Comparison of ENCODE assay signal across 29 cellular contexts in the genomic region with DNA sequence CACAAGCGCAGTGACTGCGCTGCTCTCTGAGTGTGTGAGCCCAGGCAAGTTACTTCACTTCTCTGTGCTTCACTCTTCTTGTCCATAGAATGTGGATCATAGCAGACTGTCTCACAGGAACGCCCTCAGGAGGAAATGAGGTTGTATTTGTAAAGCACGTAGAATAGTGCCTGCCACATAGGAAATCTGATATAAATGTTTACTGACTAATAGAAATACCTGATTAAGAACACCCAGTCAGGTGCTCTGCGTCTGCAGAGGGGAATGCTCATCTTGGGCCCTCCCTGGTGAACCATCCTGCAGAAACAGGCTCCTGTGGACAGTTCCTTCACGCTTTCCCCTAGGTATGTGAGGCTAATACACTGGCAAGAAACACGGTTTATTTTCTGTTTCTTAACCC.
"Had no signal": no experiment of that assay in that cellular context is flagged by ENCODE, and none has a peak within 500 bp of the region (broad histone marks: within the 10 kb centered on the region; RNA-seq: fewer than 3 reads in every experiment).

No MANE protein-coding gene starts in this region.

- H3K4me3 ChIP-seq: ascending aorta, coronary artery, gastroesophageal sphincter, hepatocyte, ovary, right lobe of liver, upper lobe of left lung had no signal

- H3K9me3 Mint-ChIP-seq: activated CD4-positive, alpha-beta memory T cell treated with anti-CD3 and anti-CD28 coated beads, Interleukin-2, amount 10 ng/mL, durations not matched to agents 7 days and 5 days; activated CD4-positive, alpha-beta T cell treated with anti-CD3 and anti-CD28 coated beads, Interleukin-2, amount 10 ng/mL, durations not matched to agents 7 days and 5 days; activated naive CD4-positive, alpha-beta T cell treated with anti-CD3 and anti-CD28 coated beads, Interleukin-2, amount 10 ng/mL, durations not matched to agents 7 days and 5 days; activated naive CD8-positive, alpha-beta T cell treated with anti-CD3 and anti-CD28 coated beads, Interleukin-2, amount 10 ng/mL, durations not matched to agents 7 days and 5 days; activated T-cell treated with anti-CD3 and anti-CD28 coated beads, Interleukin-2, amount 50 U/mL, for 24 hours; effector memory CD8-positive, alpha-beta T cell; mesothelial cell of epicardium; naive B cell; nephron progenitor cell; stimulated activated naive CD8-positive, alpha-beta T cell treated with anti-CD3 and anti-CD28 coated beads, Interleukin-15, Interleukin-2, amounts not matched to agents 100 ng/mL and 50 ng/mL, for 24 hours; T-helper 2 cell treated with Interferon-gamma antibody and Interleukin-4, amounts not matched to agents 5 μg/mL and 100 μg/mL, for 36 hours had no signal

- H3K27ac Mint-ChIP-seq: activated CD4-positive, alpha-beta memory T cell treated with anti-CD3 and anti-CD28 coated beads, Interleukin-2, amount 10 ng/mL, durations not matched to agents 7 days and 5 days; activated CD4-positive, alpha-beta T cell treated with anti-CD3 and anti-CD28 coated beads, Interleukin-2, amount 10 ng/mL, durations not matched to agents 7 days and 5 days; activated naive CD4-positive, alpha-beta T cell treated with anti-CD3 and anti-CD28 coated beads, Interleukin-2, amount 10 ng/mL, durations not matched to agents 7 days and 5 days; activated naive CD8-positive, alpha-beta T cell treated with anti-CD3 and anti-CD28 coated beads, Interleukin-2, amount 10 ng/mL, durations not matched to agents 7 days and 5 days; activated T-cell treated with anti-CD3 and anti-CD28 coated beads, Interleukin-2, amount 50 U/mL, for 24 hours; effector memory CD8-positive, alpha-beta T cell; mesothelial cell of epicardium; nephron progenitor cell; progenitor cell of endocrine pancreas; stimulated activated naive CD8-positive, alpha-beta T cell treated with anti-CD3 and anti-CD28 coated beads, Interleukin-15, Interleukin-2, amounts not matched to agents 100 ng/mL and 50 ng/mL, for 24 hours; T-helper 2 cell treated with Interferon-gamma antibody and Interleukin-4, amounts not matched to agents 5 μg/mL and 100 μg/mL, for 36 hours had no signal

- DNase-seq: activated CD4-positive, alpha-beta memory T cell treated with anti-CD3 and anti-CD28 coated beads, Interleukin-2, amount 10 ng/mL, durations not matched to agents 7 days and 5 days; activated CD4-positive, alpha-beta T cell treated with anti-CD3 and anti-CD28 coated beads, Interleukin-2, amount 10 ng/mL, durations not matched to agents 7 days and 5 days; activated CD4-positive, CD25-positive, alpha-beta regulatory T cell treated with anti-CD3 and anti-CD28 coated beads, Interleukin-2, amount 50 U/mL, for 72 hours; activated CD8-positive, alpha-beta memory T cell treated with anti-CD3 and anti-CD28 coated beads, Interleukin-2, amount 50 U/mL, for 48 hours; activated gamma-delta T cell; activated naive CD4-positive, alpha-beta T cell treated with anti-CD3 and anti-CD28 coated beads, Interleukin-2, amount 10 ng/mL, durations not matched to agents 7 days and 5 days; activated naive CD8-positive, alpha-beta T cell treated with anti-CD3 and anti-CD28 coated beads, Interleukin-2, amount 10 ng/mL, durations not matched to agents 7 days and 5 days; activated T-cell treated with anti-CD3 and anti-CD28 coated beads, Interleukin-2, amount 50 U/mL, for 24 hours; effector memory CD8-positive, alpha-beta T cell; islet precursor cell; left cardiac atrium; mammary epithelial cell; naive B cell; nephron progenitor cell; ovary; right lobe of liver; stimulated activated CD4-positive, alpha-beta T cell treated with anti-CD3 and anti-CD28 coated beads, Interleukin-12 subunit alpha, Interleukin-12 subunit beta, amount 100 ng/mL, for 4 hours; stimulated activated CD4-positive, alpha-beta T cell treated with anti-CD3 and anti-CD28 coated beads, Interleukin-4, amount 100 ng/mL, for 1 hour; upper lobe of left lung had no signal

- H3K27me3 ChIP-seq: ascending aorta, gastroesophageal sphincter, hepatocyte, neutrophil, ovary, right lobe of liver, upper lobe of left lung had no signal

- H3K4me3 Mint-ChIP-seq: activated CD4-positive, alpha-beta memory T cell treated with anti-CD3 and anti-CD28 coated beads, Interleukin-2, amount 10 ng/mL, durations not matched to agents 7 days and 5 days; activated CD4-positive, alpha-beta T cell treated with anti-CD3 and anti-CD28 coated beads, Interleukin-2, amount 10 ng/mL, durations not matched to agents 7 days and 5 days; activated naive CD4-positive, alpha-beta T cell treated with anti-CD3 and anti-CD28 coated beads, Interleukin-2, amount 10 ng/mL, durations not matched to agents 7 days and 5 days; activated naive CD8-positive, alpha-beta T cell treated with anti-CD3 and anti-CD28 coated beads, Interleukin-2, amount 10 ng/mL, durations not matched to agents 7 days and 5 days; activated T-cell treated with anti-CD3 and anti-CD28 coated beads, Interleukin-2, amount 50 U/mL, for 24 hours; brain; effector memory CD8-positive, alpha-beta T cell; mesothelial cell of epicardium; naive B cell; nephron progenitor cell; stimulated activated naive CD8-positive, alpha-beta T cell treated with anti-CD3 and anti-CD28 coated beads, Interleukin-15, Interleukin-2, amounts not matched to agents 100 ng/mL and 50 ng/mL, for 24 hours; T-helper 2 cell treated with Interferon-gamma antibody and Interleukin-4, amounts not matched to agents 5 μg/mL and 100 μg/mL, for 36 hours had no signal

- H3K27ac ChIP-seq: ascending aorta, coronary artery, gastroesophageal sphincter, hepatocyte, neutrophil, ovary, right lobe of liver, upper lobe of left lung had no signal

- ATAC-seq: effector memory CD8-positive, alpha-beta T cell; gastroesophageal sphincter; left cardiac atrium; right lobe of liver had no signal

- H3K36me3 ChIP-seq: ascending aorta, gastroesophageal sphincter, neutrophil, ovary, right lobe of liver, upper lobe of left lung had no signal

- H3K79me2 ChIP-seq: hepatocyte had no signal

- H3K4me1 Mint-ChIP-seq: activated CD4-positive, alpha-beta memory T cell treated with anti-CD3 and anti-CD28 coated beads, Interleukin-2, amount 10 ng/mL, durations not matched to agents 7 days and 5 days; activated CD4-positive, alpha-beta T cell treated with anti-CD3 and anti-CD28 coated beads, Interleukin-2, amount 10 ng/mL, durations not matched to agents 7 days and 5 days; activated naive CD4-positive, alpha-beta T cell treated with anti-CD3 and anti-CD28 coated beads, Interleukin-2, amount 10 ng/mL, durations not matched to agents 7 days and 5 days; mesothelial cell of epicardium had no signal

- H2AFZ ChIP-seq: hepatocyte had no signal

- H3K4me2 ChIP-seq: hepatocyte had no signal

- H3K9me3 ChIP-seq: ascending aorta, gastroesophageal sphincter, neutrophil, ovary, right lobe of liver, upper lobe of left lung had no signal

- H3K27me3 Mint-ChIP-seq: activated CD4-positive, alpha-beta T cell treated with anti-CD3 and anti-CD28 coated beads, Interleukin-2, amount 10 ng/mL, durations not matched to agents 7 days and 5 days had no signal
